8 cellular contexts compared by ENCODE assay signal in genomic region chr6:157379656-157380457, GRCh38. TPM values are rescaled to one million over a fixed set of nuclear protein-coding genes. Genes with fewer than 3 reads are reported as not detected.
DNase-seq lines count a peak whose midpoint lies in the region; ATAC-seq, FAIRE-seq and TF ChIP-seq lines count a peak whose summit lies in the region.

No MANE protein-coding gene starts in this region.

- H4K20me1 ChIP-seq in HCT116 (ENCODE audit: insufficient read depth) (no peaks in the 10 kb centered on the region), MM.1S (ENCODE audit: insufficient read depth, low read length) (no peaks in the 10 kb centered on the region), neural cell (ENCODE audit: insufficient read depth) (no peaks in the 10 kb centered on the region)

- H3K4me1 ChIP-seq in HCT116 (ENCODE audit: control insufficient read depth in 1 of 2, insufficient read depth in 2 of 2, low read length in 2 of 2) (peaks cover 6 to 17% of the 10 kb centered on the region in 2 experiments; a peak in 3 of 4 replicates), MM.1S (ENCODE audit: low read length) (peaks cover 24% of the 10 kb centered on the region)

- H3K9ac ChIP-seq in HCT116 (ENCODE audit: low read length): peak overlapping the region; percentile 76
- H3K9ac ChIP-seq in MM.1S (ENCODE audit: low read length): peak overlapping the region; percentile 97
- H3K9ac ChIP-seq in neural cell (ENCODE audit: low read length): peak overlapping the region; percentile 87

- POLR2A ChIA-PET in HCT116 (lab: Charles Lee): interaction anchor here (1.0 to 1.8 kb wide), 3 partner anchors 9 to 56 kb away, joined by 3 to 8 read pairs (median 6); partner anchors contain the start of gene TMEM242

- CTCF ChIA-PET in HCT116 (lab: Charles Lee): interaction anchor here (0.6 to 1.4 kb wide), 2 partner anchors 11 to 65 kb away, joined by 3 read pairs; no protein-coding TSS in a partner anchor

- peak overlapping the region; percentile 84 for H3K27ac ChIP-seq in HCT116 (ENCODE audit: low read depth, low read length)
- peak overlapping the region; percentile 82 for H3K27ac ChIP-seq in MM.1S (ENCODE audit: low read length)
- peak overlapping the region; percentile 86 for H3K27ac ChIP-seq in neural cell (ENCODE audit: low read length)

- no peaks in the 10 kb centered on the region for H3K27me3 ChIP-seq in HCT116 (ENCODE audit: insufficient read depth, low read length)
- H3K27me3 ChIP-seq in MM.1S (replicated peaks; ENCODE audit: insufficient read depth, low read length): no peaks in the 10 kb centered on the region
- H3K27me3 ChIP-seq in neural cell (ENCODE audit: insufficient read depth, low read depth, low read length): peaks cover 5% of the 10 kb centered on the region

- TF ChIP-seq CTCF in HCT116 (IDR thresholded peaks at IDR 0.05 in 2 of 3, conservative IDR thresholded peaks at IDR 0.05 in 1 of 3; ENCODE audit: borderline replicate concordance in 1 of 3, insufficient read depth in 1 of 3, low read depth in 2 of 3, low read length in 2 of 3) (no peak), MM.1S (IDR thresholded peaks at IDR 0.05; ENCODE audit: low read length) (no peak), fibroblast of villous mesenchyme (IDR thresholded peaks at IDR 0.05; ENCODE audit: insufficient read depth, low read depth, low read length) (no peak), neural cell (IDR thresholded peaks at IDR 0.05; ENCODE audit: poor library complexity, severe bottlenecking) (no peak)

- peak overlapping the region; percentile 81 for H3K4me3 Mint-ChIP-seq in stimulated activated naive CD8-positive, alpha-beta T cell treated with anti-CD3 and anti-CD28 coated beads, Interleukin-15, Interleukin-2, amounts not matched to agents 100 ng/mL and 50 ng/mL, for 24 hours

- peaks cover 7% of the 10 kb centered on the region for H3K36me3 Mint-ChIP-seq in stimulated activated naive CD8-positive, alpha-beta T cell treated with anti-CD3 and anti-CD28 coated beads, Interleukin-15, Interleukin-2, amounts not matched to agents 100 ng/mL and 50 ng/mL, for 24 hours (ENCODE audit: low read depth)

- peak; percentile 85 for FAIRE-seq in G401.6 (lab: Jason Lieb, UNC)

- H3K79me2 ChIP-seq in HCT116 (ENCODE audit: insufficient read depth, low read length) (peaks cover 19% of the 10 kb centered on the region; the same call in 1 of the 2 replicates), MM.1S (ENCODE audit: low read length) (peaks cover 27% of the 10 kb centered on the region), neural cell (replicated peaks; ENCODE audit: insufficient read depth, low read length) (no peaks in the 10 kb centered on the region)

- peak; percentile 22 for TF ChIP-seq EP300 in neural cell (conservative IDR thresholded peaks at IDR 0.05; ENCODE audit: poor library complexity, severe bottlenecking)

- H3K9me3 Mint-ChIP-seq in stimulated activated naive CD8-positive, alpha-beta T cell treated with anti-CD3 and anti-CD28 coated beads, Interleukin-15, Interleukin-2, amounts not matched to agents 100 ng/mL and 50 ng/mL, for 24 hours: no peaks in the 10 kb centered on the region

- TF ChIP-seq POLR2A in HCT116 (IDR thresholded peaks at IDR 0.05; ENCODE audit: borderline replicate concordance, extremely low read depth, insufficient read depth, insufficient read length): peak; percentile 52

- peak overlapping the region; percentile 86 for H2AFZ ChIP-seq in HCT116 (ENCODE audit: low read depth, low read length, poor library complexity, severe bottlenecking)
- H2AFZ ChIP-seq in MM.1S (ENCODE audit: low read length): peak overlapping the region; percentile 23; the same call in 1 of the 2 replicates
- H2AFZ ChIP-seq in neural cell (ENCODE audit: low read depth, low read length): peak overlapping the region; percentile 94

- H3K9me3 ChIP-seq in HCT116 (ENCODE audit: control insufficient read depth in 1 of 2, insufficient read depth in 1 of 2, low read depth in 1 of 2, low read length in 2 of 2): no peaks in the 10 kb centered on the region
- no peaks in the 10 kb centered on the region for H3K9me3 ChIP-seq in MM.1S (replicated peaks; ENCODE audit: insufficient read depth, low read length)
- H3K9me3 ChIP-seq in neural cell (ENCODE audit: low read length): no peaks in the 10 kb centered on the region

- peak overlapping the region; percentile 74 for H3K27ac Mint-ChIP-seq in stimulated activated naive CD8-positive, alpha-beta T cell treated with anti-CD3 and anti-CD28 coated beads, Interleukin-15, Interleukin-2, amounts not matched to agents 100 ng/mL and 50 ng/mL, for 24 hours

- no TSS peak for BruUV-seq in HCT116 (replicated peaks; lab: Mats Ljungman, UMichigan)

- intact Hi-C loops in HCT116 (cut with micrococcal nuclease): loop anchor here (5.0 kb wide), 1 partner anchor 232 kb away; no protein-coding TSS in a partner anchor

- H3K9me2 ChIP-seq in HCT116 (ENCODE audit: insufficient read depth) (no peaks in the 10 kb centered on the region), MM.1S (replicated peaks; ENCODE audit: insufficient read depth, low read length) (no peaks in the 10 kb centered on the region), neural cell (ENCODE audit: insufficient read depth, low read length) (no peaks in the 10 kb centered on the region)

- peaks cover 16% of the 10 kb centered on the region for H3K27me3 Mint-ChIP-seq in stimulated activated naive CD8-positive, alpha-beta T cell treated with anti-CD3 and anti-CD28 coated beads, Interleukin-15, Interleukin-2, amounts not matched to agents 100 ng/mL and 50 ng/mL, for 24 hours

- H3F3A ChIP-seq in MM.1S (ENCODE audit: insufficient read depth, low read length) (peaks cover 9% of the 10 kb centered on the region), neural cell (ENCODE audit: insufficient read depth, low read length, poor library complexity, severe bottlenecking) (no peaks in the 10 kb centered on the region)

- H3K4me1 Mint-ChIP-seq in stimulated activated naive CD8-positive, alpha-beta T cell treated with anti-CD3 and anti-CD28 coated beads, Interleukin-15, Interleukin-2, amounts not matched to agents 100 ng/mL and 50 ng/mL, for 24 hours (ENCODE audit: low read depth): peaks cover 44% of the 10 kb centered on the region

- DNase-seq in HCT116 (ENCODE audit: low read depth, low spot score) (peak; percentile 82), MM.1S (peak; percentile 82), SHP77 (lab: John Stamatoyannopoulos, UW) (peak; percentile 97 to 99), fibroblast of villous mesenchyme (ENCODE audit: low read depth) (peak; percentile 88)
- DNase-seq in activated effector memory CD4-positive, alpha-beta T cell treated with anti-CD3 and anti-CD28 coated beads, Interleukin-2, amount 50 U/mL, for 16 hours: peak; percentile 95

- H3K4me2 ChIP-seq in HCT116 (ENCODE audit: low read length) (peak overlapping the region; percentile 94), MM.1S (ENCODE audit: low read depth, low read length) (peak overlapping the region; percentile 89), neural cell (ENCODE audit: low read length) (peak overlapping the region; percentile 69)

- RAD21 ChIA-PET in HCT116 (lab: Charles Lee; ENCODE audit: low non-redundant PET in 1 of 2, low total read pairs in 2 of 2, uncharacterized antibody in 2 of 2, unreplicated experiment in 2 of 2): interaction anchor here in 1 of 2 experiments (0.6 kb wide), 1 partner anchor 42 kb away, joined by 3 read pairs; no protein-coding TSS in a partner anchor

- TF ChIP-seq RAD21 in HCT116 (IDR thresholded peaks at IDR 0.05; ENCODE audit: low read depth) (no peak), neural cell (conservative IDR thresholded peaks at IDR 0.05) (no peak)

- peak; percentile 79 for ATAC-seq in HCT116

- H3K4me3 ChIP-seq in HCT116 (replicated peaks in 1 of 2; ENCODE audit: low read depth in 1 of 2, low read length in 2 of 2): peak overlapping the region; percentile 75 to 86
- H3K4me3 ChIP-seq in MM.1S (ENCODE audit: low read length): peak overlapping the region; percentile 75
- peak overlapping the region; percentile 91 for H3K4me3 ChIP-seq in fibroblast of villous mesenchyme (ENCODE audit: low read depth, low read length)
- peak overlapping the region; percentile 95 for H3K4me3 ChIP-seq in neural cell (ENCODE audit: low read length)

- no peaks in the 10 kb centered on the region for H3K36me3 ChIP-seq in HCT116 (ENCODE audit: control insufficient read depth in 1 of 2, insufficient read depth in 2 of 2, low read length in 2 of 2)
- H3K36me3 ChIP-seq in MM.1S (replicated peaks; ENCODE audit: insufficient read depth, low read length): no peaks in the 10 kb centered on the region
- H3K36me3 ChIP-seq in neural cell (ENCODE audit: insufficient read depth, low read length): no peaks in the 10 kb centered on the region

TF ChIP-seq in HCT116, 20 proteins besides CTCF, POLR2A, EP300 and RAD21 (continues in another document):
- TF ChIP-seq ZFX (IDR thresholded peaks at IDR 0.05) (no peak; the same call in 1 of the 2 replicates), EZH2phosphoT487 (IDR thresholded peaks at IDR 0.05; ENCODE audit: borderline replicate concordance) (no peak), SRF (IDR thresholded peaks at IDR 0.05; ENCODE audit: low read depth) (no peak), MAX (IDR thresholded peaks at IDR 0.05) (peak; percentile 49; the same call in 1 of the 2 replicates), ZNF274 (IDR thresholded peaks at IDR 0.05; ENCODE audit: low read depth, low read length) (no peak), TCF7L2 (IDR thresholded peaks at IDR 0.05; ENCODE audit: borderline replicate concordance, extremely low read depth, insufficient read depth, insufficient read length) (no peak)

TF ChIP-seq in neural cell, 6 proteins besides CTCF, POLR2A, EP300 and RAD21:
- TF ChIP-seq MXI1 (conservative IDR thresholded peaks at IDR 0.05; ENCODE audit: poor library complexity, severe bottlenecking) (peak; percentile 38), TAF1 (IDR thresholded peaks at IDR 0.05; ENCODE audit: low read depth) (no peak)
TF ChIP-seq in neural cell: peak in this region for 1.

RNA-seq across cellular contexts. Expression of gene ZDHHC14, which starts 1.1 kb away (rescaled TPM):
- total RNA-seq in HCT116 (2021; ENCODE audit: unreplicated experiment): 5.3 TPM
- 1.8 and 2.2 TPM in 2 replicates for polyA plus RNA-seq in HCT116 (2012)
- total RNA-seq in fibroblast of villous mesenchyme: 2.6 and 4.3 TPM in 2 replicates
- 4.1 and 7.9 TPM in 2 replicates for polyA plus RNA-seq in neural cell
- polyA minus RNA-seq in neural cell: 5.9 and 7.8 TPM in 2 replicates

RNA-seq across cellular contexts. Expression of gene TMEM242, which starts 56.5 kb away (rescaled TPM):
- total RNA-seq in HCT116 (2021; ENCODE audit: unreplicated experiment): 11.6 TPM
- 4.0 and 5.2 TPM in 2 replicates for polyA plus RNA-seq in HCT116 (2012)
- 3.9 and 4.3 TPM in 2 replicates for total RNA-seq in fibroblast of villous mesenchyme
- polyA plus RNA-seq in neural cell: 17.6 and 19.4 TPM in 2 replicates
- 14.9 and 18.9 TPM in 2 replicates for polyA minus RNA-seq in neural cell

Comparison
In these comparisons a context has a peak if more than half of its experiments do, and no peak if none do; other contexts are left out.
1. Peak in every context shown above with its lines: DNase-seq, ATAC-seq, H3K4me3 ChIP-seq and H3K27ac ChIP-seq.
2. H2AFZ ChIP-seq: peak in every context shown above with its lines; median percentile 94 in neural cell; 86 in HCT116; 23 in MM.1S.